Comparison of ENCODE assay signal across 8 cellular contexts in genomic region chr2:240999873-241000541, GRCh38. TPM values are rescaled to one million over a fixed set of nuclear protein-coding genes. Genes with fewer than 3 reads are reported as not detected.
DNase-seq lines count a peak whose midpoint lies in the region; ATAC-seq and TF ChIP-seq lines count a peak whose summit lies in the region.

No MANE protein-coding gene starts in this region.

- H3K36me3 Mint-ChIP-seq in neural crest cell (ENCODE audit: low read depth): peaks cover 2% of the 10 kb centered on the region

- peak overlapping the region; percentile 53 for H3K4me3 ChIP-seq in epithelial cell of proximal tubule (ENCODE audit: low read depth, low read length)

- H3K27me3 Mint-ChIP-seq in neural crest cell (ENCODE audit: low read depth): peaks cover 29% of the 10 kb centered on the region

- H3K4me1 Mint-ChIP-seq in neural crest cell: peaks cover 10% of the 10 kb centered on the region

- H3K27ac Mint-ChIP-seq in neural crest cell (ENCODE audit: unreplicated experiment): no peak overlapping the region

- TF ChIP-seq CTCF in epithelial cell of proximal tubule (conservative IDR thresholded peaks at IDR 0.05; ENCODE audit: low read depth, low read length): no peak
- no peak for TF ChIP-seq CTCF in neural crest cell (conservative IDR thresholded peaks at IDR 0.05)

- ATAC-seq in Right ventricle myocardium superior (ENCODE audit: poor library complexity): no peak
- ATAC-seq in GM19328 (IDR thresholded peaks at IDR 0.05; ENCODE audit: unreplicated experiment): no peak
- ATAC-seq in HG02840 (IDR thresholded peaks at IDR 0.05; ENCODE audit: low FRiP score, unreplicated experiment): no peak
- ATAC-seq in HG02852 (IDR thresholded peaks at IDR 0.05; ENCODE audit: unreplicated experiment): no peak

- H3K4me3 Mint-ChIP-seq in neural crest cell: peak overlapping the region; percentile 31

- DNase-seq in cardiac septum (ENCODE audit: low spot score): peak; percentile 67
- no peak for DNase-seq in Right ventricle myocardium superior
- DNase-seq in epithelial cell of proximal tubule (ENCODE audit: low read depth): no peak
- no peak for DNase-seq in neural crest cell (ENCODE audit: low read depth, low spot score)
- DNase-seq in T-helper 9 cell: no peak

- intact Hi-C loops in cardiac septum (cut with DNase I): no loop called here
- intact Hi-C loops in Right ventricle myocardium superior (cut with DNase I): no loop called here

- H3K9me3 Mint-ChIP-seq in neural crest cell: peaks cover 3% of the 10 kb centered on the region

RNA-seq across cellular contexts. Expression of gene SNED1, which starts 1.6 kb away (rescaled TPM):
- total RNA-seq in cardiac septum: 9.7 TPM
- 8.0 TPM for total RNA-seq in Right ventricle myocardium superior
- total RNA-seq in epithelial cell of proximal tubule: 0.22 and 0.29 TPM in 2 replicates
- 0.16 and 0.30 TPM in 2 replicates for total RNA-seq in neural crest cell
